In genomic region chr17:38752930-38753506, GRCh38 we compare ENCODE assay signal across 8 cellular contexts. TPM values are rescaled to one million over a fixed set of nuclear protein-coding genes. Genes with fewer than 3 reads are reported as not detected.
DNase-seq lines count a peak whose midpoint lies in the region; ATAC-seq and TF ChIP-seq lines count a peak whose summit lies in the region.

No MANE protein-coding gene starts in this region.

- H3K4me3 ChIP-seq in fibroblast of mammary gland (ENCODE audit: control insufficient read depth, low read depth, low read length) = peak overlapping the region; percentile 85
- H3K4me3 ChIP-seq in gastrocnemius medialis = peak overlapping the region; percentile 75 to 97 (median 90)

- H3K27me3 Mint-ChIP-seq in activated T-cell treated with anti-CD3 and anti-CD28 coated beads, Interleukin-2, amount 50 U/mL, for 4 hours (ENCODE audit: low read depth) = peaks cover 28% of the 10 kb centered on the region

- POLR2A ChIA-PET in RWPE1 (lab: Yijun Ruan, JAX; ENCODE audit: low non-redundant PET) = interaction anchor here (1.1 kb wide), 1 partner anchor 90 kb away, joined by 3 read pairs; no protein-coding TSS in a partner anchor

- H3K4me3 Mint-ChIP-seq in activated T-cell treated with anti-CD3 and anti-CD28 coated beads, Interleukin-2, amount 50 U/mL, for 4 hours = peak overlapping the region; percentile 99

- peaks cover 17 to 29% (median 26%) of the 10 kb centered on the region in 3 donors for H3K27me3 ChIP-seq in gastrocnemius medialis

- peak; percentile 10 to 15 for ATAC-seq in activated T-cell treated with anti-CD3 and anti-CD28 coated beads, Interleukin-2, amount 50 U/mL, for 4 hours
- ATAC-seq in gastrocnemius medialis = peak; percentile 5 to 16

- in situ Hi-C loops in gastrocnemius medialis (cut with MboI; ENCODE audit: low sequenced_read_pairs in 4 of 4) = loop anchor here in 1 of 4 donors (10.0 kb wide), 1 partner anchor 52 kb away; no protein-coding TSS in a partner anchor

- intact Hi-C loops in gastrocnemius medialis (cut with DNase I; ENCODE audit: low total_unique reads) = loop anchor here (1.0 to 5.0 kb wide), 6 partner anchors 23 to 118 kb away; partner anchors contain the start of genes CISD3, CWC25, LASP1 and PIP4K2B

- TF ChIP-seq CTCF in RWPE1 (conservative IDR thresholded peaks at IDR 0.05; ENCODE audit: low read depth) (no peak), fibroblast of mammary gland (conservative IDR thresholded peaks at IDR 0.05; ENCODE audit: control insufficient read depth, insufficient read depth, low read depth, low read length) (no peak), gastrocnemius medialis (IDR thresholded peaks at IDR 0.05 in 4 of 5, conservative IDR thresholded peaks at IDR 0.05 in 1 of 5) (no peak)

- H3K9me3 ChIP-seq in gastrocnemius medialis = no peaks in the 10 kb centered on the region

- no peak for TF ChIP-seq POLR2A in gastrocnemius medialis (IDR thresholded peaks at IDR 0.05)

- H3K9me3 Mint-ChIP-seq in activated T-cell treated with anti-CD3 and anti-CD28 coated beads, Interleukin-2, amount 50 U/mL, for 4 hours = no peaks in the 10 kb centered on the region

- CTCF ChIA-PET in RWPE1 (lab: Yijun Ruan, JAX) = no interaction called here

- peaks cover 27 to 41% of the 10 kb centered on the region in 2 donors for H3K4me1 ChIP-seq in gastrocnemius medialis

- H3K36me3 ChIP-seq in gastrocnemius medialis = peaks cover 0 to 36% of the 10 kb centered on the region in 2 donors

- H3K4me1 Mint-ChIP-seq in activated T-cell treated with anti-CD3 and anti-CD28 coated beads, Interleukin-2, amount 50 U/mL, for 4 hours (ENCODE audit: low read depth) = peaks cover 48% of the 10 kb centered on the region

- H3K36me3 Mint-ChIP-seq in activated T-cell treated with anti-CD3 and anti-CD28 coated beads, Interleukin-2, amount 50 U/mL, for 4 hours (ENCODE audit: insufficient read depth) = peaks cover 16% of the 10 kb centered on the region

- peak overlapping the region; percentile 89 for H3K27ac ChIP-seq in RWPE1
- peak overlapping the region; percentile 92 to 96 (median 94) for H3K27ac ChIP-seq in gastrocnemius medialis

- DNase-seq in activated T-cell treated with anti-CD3 and anti-CD28 coated beads, Interleukin-2, amount 50 U/mL, for 4 hours = no peak
- DNase-seq in activated T-cell treated with anti-CD3 and anti-CD28 coated beads for 4 hours = no peak
- DNase-seq in RWPE1 (ENCODE audit: low spot score) = no peak
- DNase-seq in fibroblast of mammary gland (ENCODE audit: low read depth) = no peak
- DNase-seq in gastrocnemius medialis = no peak
- no peak for DNase-seq in NCI-H2171 (lab: John Stamatoyannopoulos, UW)
- DNase-seq in stimulated activated CD4-positive, alpha-beta T cell treated with anti-CD3 and anti-CD28 coated beads, Interleukin-2, amount 100 ng/mL, for 24 hours = no peak
- no peak for DNase-seq in DMS153 treated with DMSO at 0.1 percent for 48 hours (lab: John Stamatoyannopoulos, UW; ENCODE audit: unreplicated experiment)

RNA-seq across cellular contexts. Expression of gene PSMB3, which starts 0.5 kb away (rescaled TPM):
- 100 to 1,000 TPM; 527 to 569 (median 554) TPM for total RNA-seq in activated T-cell treated with anti-CD3 and anti-CD28 coated beads, Interleukin-2, amount 50 U/mL, for 4 hours
- 100 to 1,000 TPM; 211 to 334 (median 280) TPM for total RNA-seq in gastrocnemius medialis

RNA-seq across cellular contexts. Expression of gene PCGF2, which starts 4.9 kb away (rescaled TPM):
- total RNA-seq in activated T-cell treated with anti-CD3 and anti-CD28 coated beads, Interleukin-2, amount 50 U/mL, for 4 hours = under 1 TPM; 0.16 to 0.58 (median 0.43) TPM
- 1 to 10 TPM; 1.3 to 4.0 (median 1.6) TPM for total RNA-seq in gastrocnemius medialis

RNA-seq across cellular contexts. Expression of gene CISD3, which starts 22.9 kb away (rescaled TPM):
- 10 to 100 TPM; 47.2 to 73.3 (median 67.8) TPM for total RNA-seq in activated T-cell treated with anti-CD3 and anti-CD28 coated beads, Interleukin-2, amount 50 U/mL, for 4 hours
- 10 to 100 TPM; 10.0 to 25.8 (median 13.3) TPM for total RNA-seq in gastrocnemius medialis

RNA-seq across cellular contexts. Expression of gene PIP4K2B, which starts 46.3 kb away (rescaled TPM):
- total RNA-seq in activated T-cell treated with anti-CD3 and anti-CD28 coated beads, Interleukin-2, amount 50 U/mL, for 4 hours = 10 to 100 TPM; 33.6 to 40.5 (median 39.3) TPM
- total RNA-seq in gastrocnemius medialis = 10 to 100 TPM; 57.2 to 97.0 (median 76.8) TPM

RNA-seq across cellular contexts. Expression of gene MLLT6, which starts 47.9 kb away (rescaled TPM):
- total RNA-seq in activated T-cell treated with anti-CD3 and anti-CD28 coated beads, Interleukin-2, amount 50 U/mL, for 4 hours = 100 to 1,000 TPM; 263 to 315 (median 286) TPM
- total RNA-seq in gastrocnemius medialis = 10 to 100 TPM; 48.2 to 76.8 (median 56.3) TPM
